9 cellular contexts compared by ENCODE assay signal in the genomic region with DNA sequence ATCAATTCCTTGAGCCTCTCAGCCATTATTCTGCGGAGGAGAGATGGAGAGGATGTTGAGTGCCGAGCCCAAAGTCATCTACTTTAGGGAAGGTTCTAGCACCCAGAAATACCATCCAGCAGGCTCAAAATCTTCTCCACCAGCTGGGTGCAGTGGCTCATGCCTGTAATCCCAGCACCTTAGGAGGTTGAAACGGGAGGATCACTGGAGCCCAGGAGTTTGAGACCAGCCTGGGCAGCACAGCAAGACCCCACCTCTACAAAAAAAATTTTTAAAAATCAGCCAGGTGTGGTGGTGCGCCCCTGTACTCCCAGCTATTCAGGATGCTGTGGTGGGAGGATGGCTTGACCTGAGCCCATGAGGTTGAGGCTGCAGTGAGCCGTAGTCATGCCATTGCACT.
"Had no signal": no experiment of that assay in that cellular context is flagged by ENCODE, and none has a peak within 500 bp of the region (broad histone marks: within the 10 kb centered on the region; RNA-seq: fewer than 3 reads in every experiment).

No MANE protein-coding gene starts in this region.

- ATAC-seq: HCT116 had no signal

- H3K4me2 ChIP-seq: KMS-11 had no signal

- H3K9me3 ChIP-seq: HAP-1 had no signal

- H3K27ac ChIP-seq: GM23248, HL-60, KMS-11 had no signal

- DNase-seq: GM23248, GOT3, H7, IMR-90, KBM-7 had no signal

- H3K4me3 ChIP-seq: GM23248, HAP-1 had no signal

- H3K36me3 ChIP-seq: HAP-1 had no signal

- H3K4me1 ChIP-seq: HAP-1 had no signal

- H3K9ac ChIP-seq: GM23248, KMS-11 had no signal

- H2AFZ ChIP-seq: GM23248 had no signal
